28 cellular contexts compared by ENCODE assay signal in the genomic region with DNA sequence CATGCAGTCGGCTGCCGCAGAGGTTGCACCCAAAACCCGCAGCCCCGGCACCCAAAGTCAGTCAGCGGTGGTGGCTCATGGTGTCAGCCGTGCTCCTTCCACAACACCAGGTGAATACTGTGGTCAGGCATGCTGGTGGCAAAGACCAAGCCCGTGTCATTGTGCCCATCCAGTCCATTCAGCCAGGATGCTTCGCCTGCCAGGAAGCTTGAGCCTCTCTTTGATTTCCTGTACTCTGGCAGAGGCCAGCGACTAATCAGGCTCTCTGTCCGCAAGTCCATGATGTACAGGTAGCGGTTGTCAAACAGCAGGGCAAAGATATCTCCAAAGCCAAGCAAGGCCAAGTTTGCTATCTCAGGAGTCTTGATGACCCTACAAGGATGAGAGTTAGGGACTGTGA.
"Had no signal": no experiment of that assay in that cellular context is flagged by ENCODE, and none has a peak within 500 bp of the region (broad histone marks: within the 10 kb centered on the region; RNA-seq: fewer than 3 reads in every experiment).

No MANE protein-coding gene starts in this region.

- H3K27me3 Mint-ChIP-seq: stimulated activated naive B cell treated with anti-CD40 and anti-IgM and Interleukin-4, amounts not matched to agents 10 μg/mL and 1 μg/mL and 100 μg/mL, for 72 hours; stimulated activated naive CD8-positive, alpha-beta T cell treated with anti-CD3 and anti-CD28 coated beads, Interleukin-15, Interleukin-2, amounts not matched to agents 100 ng/mL and 50 ng/mL, for 24 hours had no signal

- H3K27ac ChIP-seq: neural progenitor cell, ovary, parathyroid adenoma, prostate gland, right lobe of liver, sigmoid colon, stomach, thoracic aorta, thyroid gland, tibial nerve, upper lobe of left lung, vagina had no signal

- DNase-seq: natural killer cell; occipital lobe; ovary; posterior cingulate gyrus; retina; right cardiac atrium; right lobe of liver; sigmoid colon; small intestine; stimulated activated CD4-positive, alpha-beta T cell treated with anti-CD3 and anti-CD28 coated beads, Interleukin-15, amount 100 ng/mL, for 24 hours; stimulated activated CD4-positive, alpha-beta T cell treated with anti-CD3 and anti-CD28 coated beads, Interleukin-2, amount 100 ng/mL, for 24 hours; stimulated activated CD4-positive, alpha-beta T cell treated with anti-CD3 and anti-CD28 coated beads, Interleukin-2, amount 100 ng/mL, for 48 hours; stimulated activated CD4-positive, alpha-beta T cell treated with anti-CD3 and anti-CD28 coated beads, Interleukin-4, amount 100 ng/mL, for 24 hours; stimulated activated naive B cell treated with anti-CD40 and anti-IgM and Interleukin-4, amounts not matched to agents 10 μg/mL and 1 μg/mL and 100 μg/mL, for 72 hours; stimulated activated naive CD4-positive, alpha-beta T cell treated with Interleukin-2 at 50 U/mL for 16 hours; stomach; thyroid gland; trophoblast cell had no signal

- H3K9me3 ChIP-seq: ovary, prostate gland, right lobe of liver, sigmoid colon, stomach, thoracic aorta, thyroid gland, tibial nerve, upper lobe of left lung, vagina had no signal

- H3K4me3 Mint-ChIP-seq: natural killer cell; nephron; neural progenitor cell; stimulated activated effector memory CD8-positive, alpha-beta T cell treated with anti-CD3 and anti-CD28 coated beads, Interleukin-12 subunit alpha, Interleukin-12 subunit beta, amount 100 ng/mL, for 72 hours; stimulated activated naive B cell treated with anti-CD40 and anti-IgM and Interleukin-4, amounts not matched to agents 10 μg/mL and 1 μg/mL and 100 μg/mL, for 72 hours; stimulated activated naive CD8-positive, alpha-beta T cell treated with anti-CD3 and anti-CD28 coated beads, Interleukin-15, Interleukin-2, amounts not matched to agents 100 ng/mL and 50 ng/mL, for 24 hours had no signal

- H3K4me3 ChIP-seq: neural progenitor cell, ovary, prostate gland, right lobe of liver, sigmoid colon, stomach, thoracic aorta, thyroid gland, tibial nerve, upper lobe of left lung, vagina had no signal

- H3K27me3 ChIP-seq: neural progenitor cell, ovary, right lobe of liver, sigmoid colon, stomach, thyroid gland, tibial nerve, upper lobe of left lung, vagina had no signal

- H3K36me3 ChIP-seq: ovary had no signal

- ATAC-seq: natural killer cell; right cardiac atrium; right lobe of liver; stimulated activated effector memory CD8-positive, alpha-beta T cell treated with anti-CD3 and anti-CD28 coated beads, Interleukin-12 subunit alpha, Interleukin-12 subunit beta, amount 100 ng/mL, for 72 hours; stimulated activated naive B cell treated with anti-CD40 and anti-IgM and Interleukin-4, amounts not matched to agents 10 μg/mL and 1 μg/mL and 100 μg/mL, for 72 hours had no signal

- H3K4me1 ChIP-seq: neural progenitor cell, prostate gland, sigmoid colon, tibial nerve, vagina had no signal

- H3K9me3 Mint-ChIP-seq: natural killer cell; nephron; neural progenitor cell; stimulated activated effector memory CD8-positive, alpha-beta T cell treated with anti-CD3 and anti-CD28 coated beads, Interleukin-12 subunit alpha, Interleukin-12 subunit beta, amount 100 ng/mL, for 72 hours; stimulated activated naive B cell treated with anti-CD40 and anti-IgM and Interleukin-4, amounts not matched to agents 10 μg/mL and 1 μg/mL and 100 μg/mL, for 72 hours; stimulated activated naive CD8-positive, alpha-beta T cell treated with anti-CD3 and anti-CD28 coated beads, Interleukin-15, Interleukin-2, amounts not matched to agents 100 ng/mL and 50 ng/mL, for 24 hours had no signal

- H3K4me1 Mint-ChIP-seq: neural progenitor cell; stimulated activated naive B cell treated with anti-CD40 and anti-IgM and Interleukin-4, amounts not matched to agents 10 μg/mL and 1 μg/mL and 100 μg/mL, for 72 hours had no signal

- H3K27ac Mint-ChIP-seq: natural killer cell; nephron; neural progenitor cell; stimulated activated effector memory CD8-positive, alpha-beta T cell treated with anti-CD3 and anti-CD28 coated beads, Interleukin-12 subunit alpha, Interleukin-12 subunit beta, amount 100 ng/mL, for 72 hours; stimulated activated naive B cell treated with anti-CD40 and anti-IgM and Interleukin-4, amounts not matched to agents 10 μg/mL and 1 μg/mL and 100 μg/mL, for 72 hours; stimulated activated naive CD8-positive, alpha-beta T cell treated with anti-CD3 and anti-CD28 coated beads, Interleukin-15, Interleukin-2, amounts not matched to agents 100 ng/mL and 50 ng/mL, for 24 hours had no signal
